Comparison of ENCODE assay signal across 8 cellular contexts in genomic region chr2:207625014-207625755, GRCh38. TPM values are rescaled to one million over a fixed set of nuclear protein-coding genes. Genes with fewer than 3 reads are reported as not detected.
A peak's percentile ranks its signal among the peaks of the same experiment; 100 is the strongest.
DNase-seq lines count a peak whose midpoint lies in the region; ATAC-seq lines count a peak whose summit lies in the region.

Gene METTL21A, minus strand, starts transcription at chr2:207625394. Its CDS starts 1,019 bp downstream, at chr2:207624375.

- H3K4me1 ChIP-seq in right cardiac atrium (ENCODE audit: control insufficient read depth, insufficient read depth, low read length) (peaks cover 3% of the 10 kb centered on the region), rectal smooth muscle tissue (ENCODE audit: control insufficient read depth, insufficient read depth, low read length) (peaks cover 7% of the 10 kb centered on the region), aorta (ENCODE audit: control insufficient read depth in 1 of 2, insufficient read depth in 2 of 2, low read length in 2 of 2) (no peaks in the 10 kb centered on the region)

- H3K9me3 ChIP-seq in right cardiac atrium (ENCODE audit: control insufficient read depth, low read length) (no peaks in the 10 kb centered on the region), aorta (ENCODE audit: control insufficient read depth, low read length) (no peaks in the 10 kb centered on the region)

- ATAC-seq in GM18502 (IDR thresholded peaks at IDR 0.05; ENCODE audit: poor library complexity, unreplicated experiment) (peak; percentile 66), HG02938 (IDR thresholded peaks at IDR 0.05; ENCODE audit: unreplicated experiment) (peak; percentile 52), right cardiac atrium (peak; percentile 96), aorta (ENCODE audit: low FRiP score) (peak; percentile 94)

- no peaks in the 10 kb centered on the region for H3K27me3 ChIP-seq in right cardiac atrium (ENCODE audit: control insufficient read depth, insufficient read depth)
- H3K27me3 ChIP-seq in rectal smooth muscle tissue (ENCODE audit: control insufficient read depth, insufficient read depth, low read length): no peaks in the 10 kb centered on the region
- no peaks in the 10 kb centered on the region for H3K27me3 ChIP-seq in aorta (ENCODE audit: control insufficient read depth in 1 of 2, insufficient read depth in 2 of 2, low read length in 1 of 2)

- H3K36me3 ChIP-seq in rectal smooth muscle tissue (ENCODE audit: control insufficient read depth, insufficient read depth, low read length) (peaks cover 3% of the 10 kb centered on the region), aorta (ENCODE audit: control insufficient read depth in 1 of 2, insufficient read depth in 2 of 2, low read length in 1 of 2) (no peaks in the 10 kb centered on the region)

- H3K9ac ChIP-seq in rectal smooth muscle tissue (ENCODE audit: low read length): peak within 1 kb of the TSS; percentile 76

- under 1% methylated on average over 79 of the region's 79 CpGs for WGBS in right cardiac atrium
- 0 to 1% methylated on average over 58 to 79 of the region's 79 CpGs for WGBS in aorta, 2 donors

- DNase-seq in NCI-H1694 treated with DMSO at 0.1 percent for 48 hours (lab: John Stamatoyannopoulos, UW): peak; percentile 70
- peak; percentile 91 to 98 (median 95) for DNase-seq in T-helper 2 cell
- peak; percentile 89 to 95 (median 95) for DNase-seq in right cardiac atrium
- DNase-seq in aorta: peak; percentile 90 to 95

- peak within 1 kb of the TSS; percentile 66 for H3K4me3 ChIP-seq in right cardiac atrium (ENCODE audit: low read length)
- H3K4me3 ChIP-seq in rectal smooth muscle tissue (ENCODE audit: low read length): peak within 1 kb of the TSS; percentile 97
- peak within 1 kb of the TSS; percentile 85 to 90 for H3K4me3 ChIP-seq in aorta (ENCODE audit: low read length in 2 of 2)

- intact Hi-C loops in right cardiac atrium (cut with DNase I): loop anchor here in 2 of 4 donors (2.0 to 10.0 kb wide), 4 partner anchors 87 to 450 kb away; partner anchors contain the start of gene CCNYL1 (in 2 of the 2)
- intact Hi-C loops in aorta (cut with DNase I): loop anchor here (2.0 to 10.0 kb wide), 4 partner anchors 86 to 450 kb away; partner anchors contain the start of genes CCNYL1 (in 2 of the 2) and PLEKHM3 (in 1 of the 2)

- peak within 1 kb of the TSS; percentile 86 for H3K27ac ChIP-seq in angular gyrus (ENCODE audit: low read depth, low read length)
- peak within 1 kb of the TSS; percentile 59 for H3K27ac ChIP-seq in right cardiac atrium (ENCODE audit: low read length)
- peak within 1 kb of the TSS; percentile 87 for H3K27ac ChIP-seq in rectal smooth muscle tissue (ENCODE audit: low read depth, low read length)
- H3K27ac ChIP-seq in aorta (ENCODE audit: low read depth in 1 of 2, low read length in 2 of 2): peak within 1 kb of the TSS; percentile 29 to 73

RNA-seq across cellular contexts. Expression of gene METTL21A, which starts in this region (rescaled TPM):
- total RNA-seq in right cardiac atrium (10 to 100 TPM; 11.8 to 19.0 (median 14.3) TPM), aorta (10 to 100 TPM in 1 of 2 donors, 1 to 10 TPM in 1; 6.7 to 11.1 TPM)
- polyA plus RNA-seq in right cardiac atrium (19.1 TPM), aorta (10 to 100 TPM in 1 of 2 donors, 1 to 10 TPM in 1; 6.6 to 15.4 TPM)

Comparison
In these comparisons a context has a peak if more than half of its experiments do, and no peak if none do; other contexts are left out.
1. Peak in every context shown above with its lines: DNase-seq, ATAC-seq, H3K4me3 ChIP-seq and H3K27ac ChIP-seq.